ENCODE assay signal across 2 cellular contexts in genomic region chr3:192422998-192423349, GRCh38.
TF ChIP-seq lines count a peak whose summit lies in the region.

No MANE protein-coding gene starts in this region.

TF ChIP-seq in GM23338, 12 proteins besides CTCF, POLR2A, EP300 and RAD21:
- TF ChIP-seq REST (IDR thresholded peaks at IDR 0.05; ENCODE audit: unreplicated experiment) (no peak), JUNB (IDR thresholded peaks at IDR 0.05; ENCODE audit: unreplicated experiment) (no peak), ZNF114 (CRISPR knock-in tag; IDR thresholded peaks at IDR 0.05) (no peak), STAT1 (IDR thresholded peaks at IDR 0.05; ENCODE audit: unreplicated experiment) (no peak), EZH2phosphoT487 (IDR thresholded peaks at IDR 0.05; ENCODE audit: unreplicated experiment) (no peak), ZNF331 (CRISPR knock-in tag; IDR thresholded peaks at IDR 0.05; ENCODE audit: low read depth) (no peak), POLR2AphosphoS5 (IDR thresholded peaks at IDR 0.05; ENCODE audit: low read depth) (no peak), NANOG (IDR thresholded peaks at IDR 0.05; ENCODE audit: borderline replicate concordance) (no peak), ETS1 (IDR thresholded peaks at IDR 0.05) (no peak), EZH2 (IDR thresholded peaks at IDR 0.05; ENCODE audit: low read depth, unreplicated experiment) (no peak), CREB1 (CRISPR knock-in tag; IDR thresholded peaks at IDR 0.05; ENCODE audit: low read depth) (no peak), ZNF462 (CRISPR knock-in tag; IDR thresholded peaks at IDR 0.05) (no peak)

TF ChIP-seq in WTC11, 78 proteins besides CTCF, POLR2A, EP300 and RAD21 (continued from another document):
- TF ChIP-seq ARID4B (CRISPR knock-in tag; IDR thresholded peaks at IDR 0.05; ENCODE audit: borderline replicate concordance): no peak
- TF ChIP-seq SOX15 (CRISPR knock-in tag; IDR thresholded peaks at IDR 0.05): no peak
- TF ChIP-seq ZNF263 (CRISPR knock-in tag; IDR thresholded peaks at IDR 0.05; ENCODE audit: low read depth): no peak
- TF ChIP-seq NR2C2 (CRISPR knock-in tag; IDR thresholded peaks at IDR 0.05): no peak
- TF ChIP-seq ZNF232 (CRISPR knock-in tag; IDR thresholded peaks at IDR 0.05): no peak
